1 cellular context compared by ENCODE assay signal in genomic region chr19:4224470-4224869, GRCh38.
A peak's percentile ranks its signal among the peaks of the same experiment; 100 is the strongest.
TF ChIP-seq lines count a peak whose summit lies in the region.

No MANE protein-coding gene starts in this region.

TF ChIP-seq in HepG2, 621 proteins besides CTCF, POLR2A, EP300 and RAD21 (continued from another document and continues in another):
- TF ChIP-seq FOXO4 (CRISPR knock-in tag; conservative IDR thresholded peaks at IDR 0.05) (0 out of 2 replicates have a peak, but pooled peaks have one; percentile 70), SUZ12 (IDR thresholded peaks at IDR 0.05; ENCODE audit: low read depth, low read length) (no peak), KMT2B (CRISPR knock-in tag; IDR thresholded peaks at IDR 0.05) (no peak), KDM2A (CRISPR knock-in tag; IDR thresholded peaks at IDR 0.05; ENCODE audit: borderline replicate concordance, low read depth) (no peak), ZNF576 (CRISPR knock-in tag; IDR thresholded peaks at IDR 0.05) (no peak), ZNF337 (CRISPR knock-in tag; IDR thresholded peaks at IDR 0.05; ENCODE audit: borderline replicate concordance, low read depth) (no peak), ISL2 (CRISPR knock-in tag; IDR thresholded peaks at IDR 0.05) (no peak), NCOA1 (CRISPR knock-in tag; IDR thresholded peaks at IDR 0.05) (0 out of 2 replicates have a peak, but pooled peaks have one; percentile 42), ZNF609 (CRISPR knock-in tag; IDR thresholded peaks at IDR 0.05; ENCODE audit: borderline replicate concordance) (no peak), HOXD1 (CRISPR knock-in tag; IDR thresholded peaks at IDR 0.05) (no peak), FOXM1 (CRISPR knock-in tag; IDR thresholded peaks at IDR 0.05) (no peak), ZNF747 (CRISPR knock-in tag; IDR thresholded peaks at IDR 0.05; ENCODE audit: borderline replicate concordance) (no peak), ZBTB2 (CRISPR knock-in tag; IDR thresholded peaks at IDR 0.05; ENCODE audit: low read depth) (0 out of 2 replicates have a peak, but pooled peaks have one; percentile 24), CHD4 (IDR thresholded peaks at IDR 0.05; ENCODE audit: borderline replicate concordance, low read length) (no peak), ATRX (CRISPR knock-in tag; IDR thresholded peaks at IDR 0.05; ENCODE audit: borderline replicate concordance) (no peak), ZNF776 (CRISPR knock-in tag; IDR thresholded peaks at IDR 0.05) (no peak), THRA (CRISPR knock-in tag; IDR thresholded peaks at IDR 0.05; ENCODE audit: borderline replicate concordance) (no peak), ZFY (CRISPR knock-in tag; IDR thresholded peaks at IDR 0.05) (no peak), MAFF (IDR thresholded peaks at IDR 0.05; ENCODE audit: low read depth, low read length) (no peak), ZNF687 (CRISPR knock-in tag; IDR thresholded peaks at IDR 0.05) (peak; percentile 87), RFX3 (CRISPR knock-in tag; IDR thresholded peaks at IDR 0.05) (no peak), ZNF552 (CRISPR knock-in tag; IDR thresholded peaks at IDR 0.05; ENCODE audit: borderline replicate concordance) (no peak), HDAC2 (CRISPR knock-in tag; IDR thresholded peaks at IDR 0.05) (peak; percentile 56; the same call in 1 of the 2 replicates), RCOR2 (CRISPR knock-in tag; IDR thresholded peaks at IDR 0.05) (no peak), ZSCAN20 (CRISPR knock-in tag; IDR thresholded peaks at IDR 0.05; ENCODE audit: borderline replicate concordance) (no peak), HMG20A (CRISPR knock-in tag; IDR thresholded peaks at IDR 0.05; ENCODE audit: borderline replicate concordance) (no peak), ZNF816 (CRISPR knock-in tag; IDR thresholded peaks at IDR 0.05; ENCODE audit: borderline replicate concordance) (no peak), ZNF503 (CRISPR knock-in tag; IDR thresholded peaks at IDR 0.05) (no peak), CBX5 (CRISPR knock-in tag; IDR thresholded peaks at IDR 0.05; ENCODE audit: borderline replicate concordance) (no peak), FIP1L1 (IDR thresholded peaks at IDR 0.05; ENCODE audit: borderline replicate concordance, insufficient read depth, low read depth, low read length) (no peak), MXD1 (CRISPR knock-in tag; IDR thresholded peaks at IDR 0.05) (no peak), FOSL2 (CRISPR knock-in tag; IDR thresholded peaks at IDR 0.05) (no peak), ATM (IDR thresholded peaks at IDR 0.05; ENCODE audit: borderline replicate concordance) (no peak), EHMT2 (IDR thresholded peaks at IDR 0.05; ENCODE audit: borderline replicate concordance, low read depth, low read length) (no peak), SMARCC2 (IDR thresholded peaks at IDR 0.05) (no peak), NFRKB (IDR thresholded peaks at IDR 0.05) (no peak), SP5 (CRISPR knock-in tag; IDR thresholded peaks at IDR 0.05; ENCODE audit: borderline replicate concordance, low read depth) (no peak), ZFX (CRISPR knock-in tag; IDR thresholded peaks at IDR 0.05; ENCODE audit: low read depth) (peak; percentile 79), ELF3 (CRISPR knock-in tag; IDR thresholded peaks at IDR 0.05) (no peak), MYNN (CRISPR knock-in tag; IDR thresholded peaks at IDR 0.05; ENCODE audit: low read depth) (no peak), ATF7 (IDR thresholded peaks at IDR 0.05) (no peak), ATF7 (CRISPR knock-in tag; IDR thresholded peaks at IDR 0.05) (no peak), ZNF280D (CRISPR knock-in tag; IDR thresholded peaks at IDR 0.05) (no peak), JUND (CRISPR knock-in tag; IDR thresholded peaks at IDR 0.05) (no peak), TFAP4 (IDR thresholded peaks at IDR 0.05; ENCODE audit: borderline replicate concordance, low read depth) (peak; percentile 9; the same call in 1 of the 2 replicates), JARID2 (CRISPR knock-in tag; IDR thresholded peaks at IDR 0.05; ENCODE audit: insufficient replicate concordance) (no peak)
